Comparison of ENCODE assay signal across 8 cellular contexts in genomic region chr6:28355743-28356665, GRCh38.
DNase-seq lines count a peak whose midpoint lies in the region; ATAC-seq and TF ChIP-seq lines count a peak whose summit lies in the region.

No MANE protein-coding gene starts in this region.

- peak overlapping the region; percentile 32 to 57 (median 49) for H3K4me3 ChIP-seq in skin epidermis

- TF ChIP-seq CTCF in GM12874 (IDR thresholded peaks at IDR 0.05; ENCODE audit: insufficient read depth, low read depth, low read length), result peak; percentile 68

- peak overlapping the region in 20 of 21 experiments; percentile 48 to 84 (median 73) for H3K27ac ChIP-seq in skin epidermis

- peak; percentile 69 for ATAC-seq in HG03097 (IDR thresholded peaks at IDR 0.05; ENCODE audit: low FRiP score, unreplicated experiment)
- ATAC-seq in GM19397 (IDR thresholded peaks at IDR 0.05; ENCODE audit: unreplicated experiment), result no peak

- DNase-seq in NCI-H2227 (lab: John Stamatoyannopoulos, UW; ENCODE audit: unreplicated experiment) (peak; percentile 92), cerebellar cortex (ENCODE audit: low spot score) (peak; percentile 96), inferior parietal cortex (ENCODE audit: extremely low spot score) (peak; percentile 95)
- DNase-seq in activated CD4-positive, CD25-positive, alpha-beta regulatory T cell (lab: John Stamatoyannopoulos, UW), result peak; percentile 11 to 25 (median 21)

Comparison
In these comparisons a context has a peak if more than half of its experiments do, and no peak if none do; other contexts are left out.
1. DNase-seq: peak in every context shown above with its lines; median percentile 96 in cerebellar cortex; 95 in inferior parietal cortex; 92 in NCI-H2227; 21 in activated CD4-positive, CD25-positive, alpha-beta regulatory T cell.